ENCODE assay signal across 2 cellular contexts in the genomic region with DNA sequence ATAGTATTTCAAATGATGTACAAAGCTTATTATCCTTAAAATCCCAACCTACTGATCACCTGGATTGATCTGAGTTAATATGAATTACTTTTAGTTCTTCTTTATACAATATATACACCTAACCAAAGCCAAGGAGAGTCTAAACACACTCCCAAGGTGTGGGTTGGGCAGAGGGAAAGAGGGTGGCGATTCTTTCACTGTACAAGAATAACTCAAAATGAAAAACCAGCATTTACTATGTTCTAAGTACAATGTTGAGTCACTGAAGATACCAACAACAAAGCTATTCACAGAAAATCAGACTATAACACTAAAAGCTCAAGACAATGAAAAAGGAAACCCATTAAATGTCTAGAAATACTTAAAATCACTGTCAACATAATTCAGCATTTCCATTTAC.
TF ChIP-seq lines count a peak whose summit lies in the region.

No MANE protein-coding gene starts in this region.

TF ChIP-seq in HEK293, 187 proteins besides CTCF, POLR2A, EP300 and RAD21:
- TF ChIP-seq, protein P1, sequence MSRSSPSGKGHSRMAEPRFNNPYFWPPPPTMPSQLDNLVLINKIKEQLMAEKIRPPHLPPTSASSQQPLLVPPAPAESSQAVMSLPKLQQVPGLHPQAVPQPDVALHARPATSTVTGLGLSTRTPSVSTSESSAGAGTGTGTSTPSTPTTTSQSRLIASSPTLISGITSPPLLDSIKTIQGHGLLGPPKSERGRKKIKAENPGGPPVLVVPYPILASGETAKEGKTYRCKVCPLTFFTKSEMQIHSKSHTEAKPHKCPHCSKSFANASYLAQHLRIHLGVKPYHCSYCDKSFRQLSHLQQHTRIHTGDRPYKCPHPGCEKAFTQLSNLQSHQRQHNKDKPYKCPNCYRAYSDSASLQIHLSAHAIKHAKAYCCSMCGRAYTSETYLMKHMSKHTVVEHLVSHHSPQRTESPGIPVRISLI (tag by site-specific recombination; IDR thresholded peaks at IDR 0.05), result no peak
- TF ChIP-seq, protein P2, sequence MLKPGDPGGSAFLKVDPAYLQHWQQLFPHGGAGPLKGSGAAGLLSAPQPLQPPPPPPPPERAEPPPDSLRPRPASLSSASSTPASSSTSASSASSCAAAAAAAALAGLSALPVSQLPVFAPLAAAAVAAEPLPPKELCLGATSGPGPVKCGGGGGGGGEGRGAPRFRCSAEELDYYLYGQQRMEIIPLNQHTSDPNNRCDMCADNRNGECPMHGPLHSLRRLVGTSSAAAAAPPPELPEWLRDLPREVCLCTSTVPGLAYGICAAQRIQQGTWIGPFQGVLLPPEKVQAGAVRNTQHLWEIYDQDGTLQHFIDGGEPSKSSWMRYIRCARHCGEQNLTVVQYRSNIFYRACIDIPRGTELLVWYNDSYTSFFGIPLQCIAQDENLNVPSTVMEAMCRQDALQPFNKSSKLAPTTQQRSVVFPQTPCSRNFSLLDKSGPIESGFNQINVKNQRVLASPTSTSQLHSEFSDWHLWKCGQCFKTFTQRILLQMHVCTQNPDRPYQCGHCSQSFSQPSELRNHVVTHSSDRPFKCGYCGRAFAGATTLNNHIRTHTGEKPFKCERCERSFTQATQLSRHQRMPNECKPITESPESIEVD (tag by site-specific recombination; IDR thresholded peaks at IDR 0.05), result 0 out of 2 replicates have a peak, but pooled peaks have one; percentile 16
TF ChIP-seq in HEK293: peak in this region for 1.

TF ChIP-seq in GM12878, 131 proteins besides CTCF, POLR2A, EP300 and RAD21:
- TF ChIP-seq ETV6 (conservative IDR thresholded peaks at IDR 0.05 in 1 of 2, IDR thresholded peaks at IDR 0.05 in 1 of 2; ENCODE audit: borderline replicate concordance in 1 of 2, low read depth in 1 of 2) (no peak), JUND (IDR thresholded peaks at IDR 0.05; ENCODE audit: low read depth, low read length) (no peak), TAF1 (IDR thresholded peaks at IDR 0.05; ENCODE audit: borderline replicate concordance, low read depth, low read length) (no peak), BACH1 (IDR thresholded peaks at IDR 0.05; ENCODE audit: borderline replicate concordance) (no peak)
- TF ChIP-seq, protein P3, sequence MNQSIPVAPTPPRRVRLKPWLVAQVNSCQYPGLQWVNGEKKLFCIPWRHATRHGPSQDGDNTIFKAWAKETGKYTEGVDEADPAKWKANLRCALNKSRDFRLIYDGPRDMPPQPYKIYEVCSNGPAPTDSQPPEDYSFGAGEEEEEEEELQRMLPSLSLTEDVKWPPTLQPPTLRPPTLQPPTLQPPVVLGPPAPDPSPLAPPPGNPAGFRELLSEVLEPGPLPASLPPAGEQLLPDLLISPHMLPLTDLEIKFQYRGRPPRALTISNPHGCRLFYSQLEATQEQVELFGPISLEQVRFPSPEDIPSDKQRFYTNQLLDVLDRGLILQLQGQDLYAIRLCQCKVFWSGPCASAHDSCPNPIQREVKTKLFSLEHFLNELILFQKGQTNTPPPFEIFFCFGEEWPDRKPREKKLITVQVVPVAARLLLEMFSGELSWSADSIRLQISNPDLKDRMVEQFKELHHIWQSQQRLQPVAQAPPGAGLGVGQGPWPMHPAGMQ (IDR thresholded peaks at IDR 0.05; ENCODE audit: borderline replicate concordance), result no peak
